ENCODE assay signal across 32 cellular contexts in genomic region chr4:148261861-148262260, GRCh38.
A peak's percentile ranks its signal among the peaks of the same experiment; 100 is the strongest.
DNase-seq lines count a peak whose midpoint lies in the region; ATAC-seq, FAIRE-seq and TF ChIP-seq lines count a peak whose summit lies in the region.
"Had no signal": no experiment of that assay in that cellular context is flagged by ENCODE, and none has a peak within 500 bp of the region (broad histone marks: within the 10 kb centered on the region; RNA-seq: fewer than 3 reads in every experiment).

No MANE protein-coding gene starts in this region.

- no peaks in the 10 kb centered on the region for H3F3A ChIP-seq in smooth muscle cell (ENCODE audit: low read depth)

- no peak overlapping the region for H3K4me2 ChIP-seq in astrocyte (ENCODE audit: low read length)
- peak overlapping the region; percentile 22 for H3K4me2 ChIP-seq in smooth muscle cell

- H3K79me2 ChIP-seq in astrocyte (ENCODE audit: insufficient read depth, low read length), result no peaks in the 10 kb centered on the region
- no peaks in the 10 kb centered on the region for H3K79me2 ChIP-seq in smooth muscle cell (ENCODE audit: low read depth)

- no peak for TF ChIP-seq POLR2A in vagina (IDR thresholded peaks at IDR 0.05)

- no peak overlapping the region; the same call in 1 of the 2 replicates for H3K27ac ChIP-seq in HEK293 (ENCODE audit: extremely low read depth, low read depth, low read length)
- no peak overlapping the region for H3K27ac ChIP-seq in astrocyte (ENCODE audit: low read depth, low read length)
- H3K27ac ChIP-seq in smooth muscle cell (ENCODE audit: low read depth), result no peak overlapping the region
- no peak overlapping the region for H3K27ac ChIP-seq in vagina
- H3K27ac ChIP-seq: C4-2B, coronary artery, lower lobe of right lung, psoas muscle, upper lobe of left lung had no signal

- 20% methylated on average over 3 of the region's 3 CpGs for WGBS in smooth muscle cell (ENCODE audit: low lambda C conversion rate)

- ATAC-seq in HG03432 (IDR thresholded peaks at IDR 0.05; ENCODE audit: unreplicated experiment), result no peak
- ATAC-seq: effector memory CD8-positive, alpha-beta T cell; K562; lower lobe of right lung; naive thymus-derived CD8-positive, alpha-beta T cell; psoas muscle; stimulated activated memory B cell treated with anti-CD40 and anti-IgM and Interleukin-4, amounts not matched to agents 10 μg/mL and 1 μg/mL and 100 μg/mL, for 72 hours had no signal

- H2AFZ ChIP-seq in astrocyte (ENCODE audit: low read depth, low read length), result no peak overlapping the region
- H2AFZ ChIP-seq in smooth muscle cell (ENCODE audit: low read depth), result no peak overlapping the region

- H3K9ac ChIP-seq in astrocyte (ENCODE audit: low read length) (no peak overlapping the region), smooth muscle cell (ENCODE audit: low read depth) (no peak overlapping the region)

- FAIRE-seq in astrocyte (lab: Jason Lieb, UNC), result no peak
- FAIRE-seq: K562, keratinocyte had no signal

- no peaks in the 10 kb centered on the region for H3K36me3 ChIP-seq in HEK293 (ENCODE audit: control insufficient read depth in 2 of 2, insufficient read depth in 1 of 2, low read length in 2 of 2)
- H3K36me3 ChIP-seq in astrocyte (ENCODE audit: insufficient read depth, low read length), result no peaks in the 10 kb centered on the region
- H3K36me3 ChIP-seq in kidney epithelial cell (ENCODE audit: control insufficient read depth, insufficient read depth, low read length), result peaks cover 1% of the 10 kb centered on the region
- no peaks in the 10 kb centered on the region for H3K36me3 ChIP-seq in smooth muscle cell (ENCODE audit: low read depth)
- H3K36me3 ChIP-seq in vagina, result no peaks in the 10 kb centered on the region
- H3K36me3 ChIP-seq: lower lobe of right lung, upper lobe of left lung had no signal

- TF ChIP-seq CTCF in HEK293 (tag by site-specific recombination; IDR thresholded peaks at IDR 0.05) (no peak), astrocyte (IDR thresholded peaks at IDR 0.05; ENCODE audit: insufficient read depth, low read depth, low read length) (no peak), kidney epithelial cell (IDR thresholded peaks at IDR 0.05; ENCODE audit: insufficient read depth, low read length, poor library complexity, severe bottlenecking) (no peak), smooth muscle cell (IDR thresholded peaks at IDR 0.05; ENCODE audit: borderline replicate concordance, insufficient read depth, poor library complexity, severe bottlenecking) (no peak), GM13977 (IDR thresholded peaks at IDR 0.05; ENCODE audit: extremely low read depth, insufficient read depth, missing control alignments) (no peak), vagina (IDR thresholded peaks at IDR 0.05) (no peak)

- H3K9me3 ChIP-seq in HEK293 (ENCODE audit: control insufficient read depth, insufficient read depth, low read depth, low read length) (no peaks in the 10 kb centered on the region), astrocyte (ENCODE audit: insufficient read depth, low read depth, low read length) (no peaks in the 10 kb centered on the region), smooth muscle cell (replicated peaks; ENCODE audit: low read depth) (no peaks in the 10 kb centered on the region), vagina (no peaks in the 10 kb centered on the region)
- H3K9me3 ChIP-seq: Caco-2, lower lobe of right lung, psoas muscle, upper lobe of left lung had no signal

- DNase-seq in astrocyte (ENCODE audit: low read depth), result peak; percentile 6
- peak; percentile 69 for DNase-seq in kidney epithelial cell (ENCODE audit: low read depth)
- no peak for DNase-seq in smooth muscle cell (lab: John Stamatoyannopoulos, UW; ENCODE audit: unreplicated experiment)
- no peak for DNase-seq in posterior cingulate gyrus
- DNase-seq in GM13977 (ENCODE audit: low spot score), result no peak
- DNase-seq in vagina (ENCODE audit: extremely low spot score in 2 of 2), result no peak
- DNase-seq: activated B cell treated with CpG ODN at 0.5 μM for 24 hours; activated CD4-positive, alpha-beta T cell treated with anti-CD3 and anti-CD28 coated beads, Interleukin-2, amount 10 ng/mL, durations not matched to agents 7 days and 5 days; activated effector memory CD4-positive, alpha-beta T cell treated with anti-CD3 and anti-CD28 coated beads, Interleukin-2, amount 50 U/mL, for 16 hours; activated T-cell treated with anti-CD3 and anti-CD28 coated beads, Interleukin-2, amount 50 U/mL, for 24 hours; anterior cingulate cortex; Caco-2; DMS79 treated with DMSO at 0.1 percent for 48 hours; effector memory CD8-positive, alpha-beta T cell; H7; lower lobe of right lung; naive thymus-derived CD8-positive, alpha-beta T cell; NCI-H1092 treated with DMSO at 0.1 percent for 48 hours; NCI-H1694 treated with DMSO at 0.1 percent for 48 hours; occipital lobe; psoas muscle; substantia nigra; T-helper 1 cell; upper lobe of left lung had no signal

- H3K4me3 Mint-ChIP-seq in astrocyte (ENCODE audit: unreplicated experiment), result no peak overlapping the region
- H3K4me3 Mint-ChIP-seq: activated B cell treated with CpG ODN at 0.5 μM for 24 hours; activated CD4-positive, alpha-beta T cell treated with anti-CD3 and anti-CD28 coated beads, Interleukin-2, amount 10 ng/mL, durations not matched to agents 7 days and 5 days; activated naive CD8-positive, alpha-beta T cell; activated T-cell treated with anti-CD3 and anti-CD28 coated beads, Interleukin-2, amount 50 U/mL, for 24 hours; effector memory CD8-positive, alpha-beta T cell; stimulated activated memory B cell treated with anti-CD40 and anti-IgM and Interleukin-4, amounts not matched to agents 10 μg/mL and 1 μg/mL and 100 μg/mL, for 72 hours had no signal

- H3K27me3 Mint-ChIP-seq in astrocyte (ENCODE audit: low read depth, unreplicated experiment), result peaks cover 3% of the 10 kb centered on the region
- H3K27me3 Mint-ChIP-seq: activated B cell treated with CpG ODN at 0.5 μM for 24 hours; activated CD4-positive, alpha-beta T cell treated with anti-CD3 and anti-CD28 coated beads, Interleukin-2, amount 10 ng/mL, durations not matched to agents 7 days and 5 days; activated naive CD8-positive, alpha-beta T cell; activated T-cell treated with anti-CD3 and anti-CD28 coated beads, Interleukin-2, amount 50 U/mL, for 24 hours; effector memory CD8-positive, alpha-beta T cell; naive thymus-derived CD8-positive, alpha-beta T cell; stimulated activated memory B cell treated with anti-CD40 and anti-IgM and Interleukin-4, amounts not matched to agents 10 μg/mL and 1 μg/mL and 100 μg/mL, for 72 hours had no signal

- no peaks in the 10 kb centered on the region for H3K9me3 Mint-ChIP-seq in astrocyte (ENCODE audit: unreplicated experiment)
- H3K9me3 Mint-ChIP-seq: activated CD4-positive, alpha-beta T cell treated with anti-CD3 and anti-CD28 coated beads, Interleukin-2, amount 10 ng/mL, durations not matched to agents 7 days and 5 days; effector memory CD8-positive, alpha-beta T cell had no signal

- intact Hi-C loops in posterior cingulate gyrus (cut with DNase I) (no loop called here), vagina (cut with DNase I) (no loop called here)

- H3K4me3 ChIP-seq in HEK293 (ENCODE audit: low read depth, low read length), result no peak overlapping the region
- no peak overlapping the region for H3K4me3 ChIP-seq in astrocyte (ENCODE audit: insufficient read depth, low read depth, low read length)
- H3K4me3 ChIP-seq in kidney epithelial cell (ENCODE audit: low read depth, low read length), result no peak overlapping the region
- no peak overlapping the region for H3K4me3 ChIP-seq in smooth muscle cell
- no peak overlapping the region for H3K4me3 ChIP-seq in vagina
- H3K4me3 ChIP-seq: coronary artery, K562, lower lobe of right lung, psoas muscle, upper lobe of left lung had no signal

- H4K20me1 ChIP-seq in astrocyte (ENCODE audit: insufficient read depth, low read length), result no peaks in the 10 kb centered on the region
- H4K20me1 ChIP-seq in smooth muscle cell (ENCODE audit: low read depth), result no peaks in the 10 kb centered on the region

- no peaks in the 10 kb centered on the region for H3K36me3 Mint-ChIP-seq in astrocyte (ENCODE audit: low read depth, unreplicated experiment)

- POLR2A ChIA-PET in HEK293 (lab: Yijun Ruan, JAX), result no interaction called here

- H3K4me1 Mint-ChIP-seq in astrocyte (ENCODE audit: low read depth, unreplicated experiment), result peaks cover 12% of the 10 kb centered on the region
- H3K4me1 Mint-ChIP-seq: activated B cell treated with CpG ODN at 0.5 μM for 24 hours; activated CD4-positive, alpha-beta T cell treated with anti-CD3 and anti-CD28 coated beads, Interleukin-2, amount 10 ng/mL, durations not matched to agents 7 days and 5 days; stimulated activated memory B cell treated with anti-CD40 and anti-IgM and Interleukin-4, amounts not matched to agents 10 μg/mL and 1 μg/mL and 100 μg/mL, for 72 hours had no signal

- H3K27me3 ChIP-seq in astrocyte (ENCODE audit: insufficient read depth, low read length) (no peaks in the 10 kb centered on the region), kidney epithelial cell (ENCODE audit: control insufficient read depth, insufficient read depth, low read length) (no peaks in the 10 kb centered on the region), smooth muscle cell (ENCODE audit: low read depth) (no peaks in the 10 kb centered on the region), vagina (no peaks in the 10 kb centered on the region)
- H3K27me3 ChIP-seq: upper lobe of left lung had no signal

- H3K27ac Mint-ChIP-seq in astrocyte (ENCODE audit: unreplicated experiment), result no peak overlapping the region
- H3K27ac Mint-ChIP-seq: activated B cell treated with CpG ODN at 0.5 μM for 24 hours; activated CD4-positive, alpha-beta T cell treated with anti-CD3 and anti-CD28 coated beads, Interleukin-2, amount 10 ng/mL, durations not matched to agents 7 days and 5 days; activated naive CD8-positive, alpha-beta T cell; activated T-cell treated with anti-CD3 and anti-CD28 coated beads, Interleukin-2, amount 50 U/mL, for 24 hours; effector memory CD8-positive, alpha-beta T cell; stimulated activated memory B cell treated with anti-CD40 and anti-IgM and Interleukin-4, amounts not matched to agents 10 μg/mL and 1 μg/mL and 100 μg/mL, for 72 hours had no signal

- H3K4me1 ChIP-seq in HEK293 (ENCODE audit: control insufficient read depth, insufficient read depth, low read length) (peaks cover 12% of the 10 kb centered on the region), astrocyte (ENCODE audit: insufficient read depth, low read length) (no peaks in the 10 kb centered on the region), smooth muscle cell (ENCODE audit: low read depth) (no peaks in the 10 kb centered on the region), vagina (peaks cover 16% of the 10 kb centered on the region)
- H3K4me1 ChIP-seq: lower lobe of right lung, upper lobe of left lung had no signal

- CTCF ChIA-PET in HEK293 (lab: Yijun Ruan, JAX), result interaction anchor here (0.7 kb wide), 1 partner anchor 1254 kb away, joined by 4 read pairs; no protein-coding TSS in a partner anchor

- in situ Hi-C loops in GM13977 (cut with MboI; ENCODE audit: low pct_unique_long_range_greater_than_20kb, low sequenced_read_pairs, unreplicated experiment), result no loop called here

TF ChIP-seq in HEK293, 187 proteins besides CTCF, POLR2A, EP300 and RAD21 (continues in another document):
- TF ChIP-seq IKZF3 (tag by site-specific recombination; IDR thresholded peaks at IDR 0.05) (peak; percentile 31; the same call in 1 of the 2 replicates), ZNF600 (tag by site-specific recombination; IDR thresholded peaks at IDR 0.05) (no peak), GLI2 (tag by site-specific recombination; IDR thresholded peaks at IDR 0.05; ENCODE audit: borderline replicate concordance, low read depth) (peak; percentile 83)

Comparison
In these comparisons a context has a peak if more than half of its experiments do, and no peak if none do; other contexts are left out.
1. DNase-seq: peak in astrocyte (single experiment) and kidney epithelial cell (single experiment); none in smooth muscle cell (single experiment), posterior cingulate gyrus (0 of 10), GM13977 (single experiment) and vagina (0 of 2).